In the genomic region with DNA sequence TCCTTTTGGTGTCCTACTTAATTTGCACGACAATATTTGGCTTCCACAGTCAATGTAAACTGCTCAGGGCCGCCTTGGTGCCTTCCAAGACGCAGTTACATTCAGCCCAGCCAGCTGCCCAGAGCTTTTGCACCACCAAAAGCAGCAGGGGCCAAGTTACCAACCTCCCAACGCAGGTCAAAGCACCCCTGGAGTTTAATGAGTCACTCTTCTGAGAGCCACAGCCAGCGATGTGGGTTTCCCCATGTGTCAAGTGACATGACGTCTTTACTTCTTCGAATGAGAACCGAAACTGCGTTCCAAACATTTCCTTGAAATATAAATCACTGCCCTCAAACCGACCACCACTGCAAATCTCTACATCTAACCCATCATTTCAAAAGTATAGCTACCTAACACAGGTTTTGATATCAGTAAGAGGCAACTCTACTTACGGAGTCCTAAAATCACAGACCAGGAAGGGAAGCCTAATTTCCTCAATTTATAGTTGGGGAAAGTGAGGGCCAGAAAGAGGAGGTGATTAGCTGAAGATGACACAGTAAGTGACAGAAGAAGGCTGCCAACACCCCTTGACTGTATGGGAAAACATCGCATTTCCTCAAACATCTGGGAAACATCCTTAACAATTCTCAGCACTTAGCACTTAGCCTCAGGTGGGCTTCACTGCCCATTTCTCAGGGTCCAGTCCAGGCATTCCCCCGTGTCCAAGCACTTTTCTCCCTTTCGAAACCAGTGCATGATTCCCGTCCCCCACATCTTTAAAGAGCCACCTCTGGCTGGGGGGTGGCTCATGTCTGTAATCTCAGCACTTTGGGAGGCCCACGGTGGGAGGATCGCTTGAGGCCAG, we compare ENCODE assay signal across 1 cellular context.
TF ChIP-seq lines count a peak whose summit lies in the region.

No MANE protein-coding gene starts in this region.

TF ChIP-seq in GM12878, 131 proteins besides CTCF, POLR2A, EP300 and RAD21 (continued from another document):
- TF ChIP-seq, protein P1, sequence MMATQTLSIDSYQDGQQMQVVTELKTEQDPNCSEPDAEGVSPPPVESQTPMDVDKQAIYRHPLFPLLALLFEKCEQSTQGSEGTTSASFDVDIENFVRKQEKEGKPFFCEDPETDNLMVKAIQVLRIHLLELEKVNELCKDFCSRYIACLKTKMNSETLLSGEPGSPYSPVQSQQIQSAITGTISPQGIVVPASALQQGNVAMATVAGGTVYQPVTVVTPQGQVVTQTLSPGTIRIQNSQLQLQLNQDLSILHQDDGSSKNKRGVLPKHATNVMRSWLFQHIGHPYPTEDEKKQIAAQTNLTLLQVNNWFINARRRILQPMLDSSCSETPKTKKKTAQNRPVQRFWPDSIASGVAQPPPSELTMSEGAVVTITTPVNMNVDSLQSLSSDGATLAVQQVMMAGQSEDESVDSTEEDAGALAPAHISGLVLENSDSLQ (IDR thresholded peaks at IDR 0.05): peak; percentile 89
TF ChIP-seq in GM12878: peak in this region for 73.
